ENCODE assay signal across 8 cellular contexts in the genomic region with DNA sequence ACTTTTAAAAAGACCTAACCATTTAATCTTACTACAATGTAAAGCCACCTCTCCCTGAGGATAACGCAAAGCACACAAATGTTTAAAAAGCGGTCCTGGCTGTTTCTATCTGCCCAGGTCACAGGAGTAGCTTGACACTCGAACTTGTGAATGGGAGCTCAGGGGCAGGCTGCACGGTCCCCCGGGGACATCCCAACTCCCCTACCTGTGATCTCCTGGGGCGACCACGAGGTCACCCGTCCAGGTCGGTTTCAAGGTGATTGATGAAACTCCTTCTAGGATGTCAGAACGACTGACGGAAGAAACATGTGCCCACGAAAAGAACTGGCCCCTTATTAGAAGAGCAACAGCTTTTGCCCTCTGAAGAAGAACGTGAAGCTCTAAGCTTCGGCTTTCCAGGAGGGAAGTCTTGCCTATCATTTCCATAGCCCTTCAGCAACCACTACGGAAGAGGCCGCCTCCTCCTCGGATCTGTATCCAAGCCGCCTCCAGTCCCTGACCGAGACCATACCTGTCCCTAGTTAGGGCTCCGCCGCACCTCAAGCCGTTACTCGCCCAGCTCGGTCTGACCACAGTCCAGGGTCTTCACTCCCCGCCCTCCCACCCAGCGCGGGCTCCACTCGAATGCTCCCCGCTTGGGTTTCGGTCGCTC. TPM values are rescaled to one million over a fixed set of nuclear protein-coding genes. Genes with fewer than 3 reads are reported as not detected.
DNase-seq lines count a peak whose midpoint lies in the region; ATAC-seq and TF ChIP-seq lines count a peak whose summit lies in the region.

No MANE protein-coding gene starts in this region.

- no peaks in the 10 kb centered on the region for H3K27me3 Mint-ChIP-seq in MCF 10A (ENCODE audit: insufficient read depth, unreplicated experiment)

- TF ChIP-seq POLR2A in stomach (IDR thresholded peaks at IDR 0.05) = no peak

- CTCF ChIA-PET in MCF 10A (lab: Yijun Ruan, JAX) = interaction anchor here (0.6 to 3.1 kb wide), 7 partner anchors 24 to 1240 kb away, joined by 3 to 17 read pairs (median 4); no protein-coding TSS in a partner anchor

- BruUV-seq in MCF 10A (replicated peaks; lab: Mats Ljungman, UMichigan) = no TSS peak

- under 1% methylated on average over 31 of the region's 31 CpGs for WGBS in liver
- WGBS in stomach, 5 donors = 0 to 1% (median 1%) methylated on average over 22 to 31 of the region's 31 CpGs

- H3K9me3 Mint-ChIP-seq in MCF 10A (ENCODE audit: unreplicated experiment) = no peaks in the 10 kb centered on the region

- DNase-seq in RPMI8226 = peak; percentile 25
- peak; percentile 22 for DNase-seq in MCF 10A (ENCODE audit: unreplicated experiment)
- DNase-seq in stomach = no peak
- DNase-seq in NCI-H446 treated with DMSO at 0.1 percent for 48 hours (lab: John Stamatoyannopoulos, UW) = no peak

- H3K27ac ChIP-seq in ACC112 (ENCODE audit: low read depth, low read length) (peak overlapping the region; percentile 37), liver (ENCODE audit: low read depth in 1 of 2, low read length in 2 of 2) (peak overlapping the region; percentile 89 to 94), stomach (peak overlapping the region; percentile 91 to 100 (median 97))

- H3K27me3 ChIP-seq in ACC112 (ENCODE audit: insufficient read depth, low read length) (no peaks in the 10 kb centered on the region), liver (ENCODE audit: control insufficient read depth in 4 of 4, insufficient read depth in 4 of 4, low read length in 3 of 4) (no peaks in the 10 kb centered on the region), stomach (no peaks in the 10 kb centered on the region)

- H3K4me1 Mint-ChIP-seq in MCF 10A (ENCODE audit: insufficient read depth, unreplicated experiment) = peaks cover 8% of the 10 kb centered on the region

- H3K36me3 Mint-ChIP-seq in MCF 10A (ENCODE audit: insufficient read depth, unreplicated experiment) = peaks cover 58% of the 10 kb centered on the region

- POLR2A ChIA-PET in MCF 10A (lab: Yijun Ruan, JAX) = interaction anchor here (0.6 to 3.4 kb wide), 30 partner anchors 9 to 1827 kb away, joined by 3 to 22 read pairs (median 4); partner anchors contain the start of genes OSBPL3 and PALS2

- H3K4me1 ChIP-seq in ACC112 (ENCODE audit: control insufficient read depth, insufficient read depth, low read length, unreplicated experiment) = peaks cover 7% of the 10 kb centered on the region
- H3K4me1 ChIP-seq in liver (ENCODE audit: control insufficient read depth in 4 of 4, insufficient read depth in 4 of 4, low read length in 3 of 4) = peaks cover 0 to 9% (median 0%) of the 10 kb centered on the region in 4 donors
- peaks cover 7 to 41% (median 14%) of the 10 kb centered on the region in 4 donors for H3K4me1 ChIP-seq in stomach

- no peak for TF ChIP-seq RAD21 in liver (IDR thresholded peaks at IDR 0.05)

- peaks cover 26% of the 10 kb centered on the region for H3K79me2 ChIP-seq in ACC112 (ENCODE audit: control insufficient read depth, insufficient read depth, low read length, unreplicated experiment)

- H3K4me3 ChIP-seq in ACC112 (ENCODE audit: low read depth, low read length) (peak overlapping the region; percentile 94), liver (ENCODE audit: low read depth in 1 of 3, low read length in 3 of 3) (peak overlapping the region; percentile 73 to 99 (median 85)), stomach (peak overlapping the region; percentile 73 to 93 (median 83))

- H3K9ac ChIP-seq in liver (ENCODE audit: low read depth in 1 of 2, low read length in 2 of 2) = peak overlapping the region; percentile 92 to 99

- H3K4me3 Mint-ChIP-seq in MCF 10A (ENCODE audit: unreplicated experiment) = peak overlapping the region; percentile 95

- H3K27ac Mint-ChIP-seq in MCF 10A (ENCODE audit: low read depth, unreplicated experiment) = peak overlapping the region; percentile 100

- H3K9me3 ChIP-seq in liver (ENCODE audit: control insufficient read depth in 4 of 4, low read length in 3 of 4) (no peaks in the 10 kb centered on the region), stomach (no peaks in the 10 kb centered on the region)

- H2AFZ ChIP-seq in ACC112 (ENCODE audit: low read length, unreplicated experiment) = no peak overlapping the region

- intact Hi-C loops in MCF 10A (cut with micrococcal nuclease) = no loop called here
- intact Hi-C loops in stomach (cut with DNase I; ENCODE audit: low total_unique reads) = no loop called here

- ATAC-seq in GM21447 (IDR thresholded peaks at IDR 0.05; ENCODE audit: unreplicated experiment) (peak; percentile 8), HG03135 (IDR thresholded peaks at IDR 0.05; ENCODE audit: unreplicated experiment) (no peak)

- H3K36me3 ChIP-seq in ACC112 (ENCODE audit: insufficient read depth, low read length) = peaks cover 23% of the 10 kb centered on the region
- H3K36me3 ChIP-seq in liver (ENCODE audit: control insufficient read depth in 4 of 4, insufficient read depth in 3 of 4, low read depth in 1 of 4, low read length in 3 of 4) = peaks cover 6 to 24% (median 14%) of the 10 kb centered on the region in 4 donors
- peaks cover 27 to 37% (median 35%) of the 10 kb centered on the region in 4 donors for H3K36me3 ChIP-seq in stomach

- TF ChIP-seq CTCF in MCF 10A (IDR thresholded peaks at IDR 0.05; ENCODE audit: unreplicated experiment) (no peak), liver (IDR thresholded peaks at IDR 0.05; ENCODE audit: low read depth, low read length, missing input control) (no peak), stomach (IDR thresholded peaks at IDR 0.05) (no peak)

- TF ChIP-seq EP300 in stomach (IDR thresholded peaks at IDR 0.05) = no peak

TF ChIP-seq in liver, 16 proteins besides CTCF, POLR2A, EP300 and RAD21:
- no peak for TF ChIP-seq TAF1 (conservative IDR thresholded peaks at IDR 0.05)
- no peak for TF ChIP-seq JUND (IDR thresholded peaks at IDR 0.05)
- no peak for TF ChIP-seq HNF4A (conservative IDR thresholded peaks at IDR 0.05)
- TF ChIP-seq YY1 (IDR thresholded peaks at IDR 0.05) = no peak
- no peak for TF ChIP-seq GABPA (IDR thresholded peaks at IDR 0.05 in 1 of 2, conservative IDR thresholded peaks at IDR 0.05 in 1 of 2)
- TF ChIP-seq RXRA (IDR thresholded peaks at IDR 0.05) = no peak
- no peak for TF ChIP-seq SP1 (IDR thresholded peaks at IDR 0.05)
- TF ChIP-seq HNF4G (IDR thresholded peaks at IDR 0.05) = no peak
- TF ChIP-seq, protein P1, sequence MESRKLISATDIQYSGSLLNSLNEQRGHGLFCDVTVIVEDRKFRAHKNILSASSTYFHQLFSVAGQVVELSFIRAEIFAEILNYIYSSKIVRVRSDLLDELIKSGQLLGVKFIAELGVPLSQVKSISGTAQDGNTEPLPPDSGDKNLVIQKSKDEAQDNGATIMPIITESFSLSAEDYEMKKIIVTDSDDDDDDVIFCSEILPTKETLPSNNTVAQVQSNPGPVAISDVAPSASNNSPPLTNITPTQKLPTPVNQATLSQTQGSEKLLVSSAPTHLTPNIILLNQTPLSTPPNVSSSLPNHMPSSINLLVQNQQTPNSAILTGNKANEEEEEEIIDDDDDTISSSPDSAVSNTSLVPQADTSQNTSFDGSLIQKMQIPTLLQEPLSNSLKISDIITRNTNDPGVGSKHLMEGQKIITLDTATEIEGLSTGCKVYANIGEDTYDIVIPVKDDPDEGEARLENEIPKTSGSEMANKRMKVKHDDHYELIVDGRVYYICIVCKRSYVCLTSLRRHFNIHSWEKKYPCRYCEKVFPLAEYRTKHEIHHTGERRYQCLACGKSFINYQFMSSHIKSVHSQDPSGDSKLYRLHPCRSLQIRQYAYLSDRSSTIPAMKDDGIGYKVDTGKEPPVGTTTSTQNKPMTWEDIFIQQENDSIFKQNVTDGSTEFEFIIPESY (IDR thresholded peaks at IDR 0.05) = no peak
- TF ChIP-seq REST (IDR thresholded peaks at IDR 0.05) = no peak
- TF ChIP-seq, protein P2, sequence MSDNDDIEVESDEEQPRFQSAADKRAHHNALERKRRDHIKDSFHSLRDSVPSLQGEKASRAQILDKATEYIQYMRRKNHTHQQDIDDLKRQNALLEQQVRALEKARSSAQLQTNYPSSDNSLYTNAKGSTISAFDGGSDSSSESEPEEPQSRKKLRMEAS (IDR thresholded peaks at IDR 0.05) = no peak

RNA-seq across cellular contexts. Expression of gene CYCS, which starts 0.4 kb away (rescaled TPM):
- total RNA-seq in MCF 10A (2022) = 368 and 448 TPM in 2 replicates
- total RNA-seq in liver = 10 to 100 TPM; 23.1 to 24.3 TPM
- polyA plus RNA-seq in liver = 10 to 100 TPM; 60.6 to 74.3 TPM
- total RNA-seq in stomach = 10 to 100 TPM; 34.5 to 96.9 (median 52.0) TPM
- polyA plus RNA-seq in stomach = 100 to 1,000 TPM in 2 of 3 donors, 10 to 100 TPM in 1; 43.1 to 124 (median 102) TPM

Comparison
In these comparisons a context has a peak if more than half of its experiments do, and no peak if none do; other contexts are left out.
1. H3K27ac ChIP-seq: peak in every context shown above with its lines; median percentile 97 in stomach; 92 in liver; 37 in ACC112.
2. DNase-seq: peak in RPMI8226 (single experiment) and MCF 10A (single experiment); none in stomach (single experiment) and NCI-H446 treated with DMSO at 0.1 percent for 48 hours (single experiment).
3. Peak in every context shown above with its lines, with median percentiles within 50 percentile points of each other: H3K4me3 ChIP-seq.